Comparison of ENCODE assay signal across 23 cellular contexts in the genomic region with DNA sequence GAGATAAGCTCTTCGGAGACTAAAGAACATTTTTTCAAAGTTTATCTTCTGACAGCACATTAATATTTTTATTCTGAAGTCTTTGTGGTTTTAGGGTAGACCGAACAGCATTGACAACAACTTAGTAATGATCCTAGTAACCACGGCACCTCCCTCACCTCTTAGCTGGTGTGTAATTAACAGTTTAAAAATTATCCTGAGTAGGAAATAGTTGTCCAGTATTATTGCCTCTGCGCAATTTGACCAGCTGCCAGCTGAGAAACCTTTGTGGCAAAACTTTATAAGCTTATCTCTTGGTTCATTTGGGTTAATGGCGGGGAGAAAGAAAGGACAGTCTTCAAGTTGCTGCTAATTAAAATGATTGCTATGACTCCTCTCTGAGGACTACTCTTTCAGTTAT.
DNase-seq lines count a peak whose midpoint lies in the region; TF ChIP-seq lines count a peak whose summit lies in the region.
"Had no signal": no experiment of that assay in that cellular context is flagged by ENCODE, and none has a peak within 500 bp of the region (broad histone marks: within the 10 kb centered on the region; RNA-seq: fewer than 3 reads in every experiment).

No MANE protein-coding gene starts in this region.

- DNase-seq in NCI-H2107 treated with DMSO at 0.1 percent for 48 hours (lab: John Stamatoyannopoulos, UW; ENCODE audit: unreplicated experiment) (peak; percentile 56), NCI-H2107 (lab: John Stamatoyannopoulos, UW) (no peak), NCI-H2227 (lab: John Stamatoyannopoulos, UW; ENCODE audit: unreplicated experiment) (peak; percentile 4), fibroblast of pulmonary artery (ENCODE audit: low read depth) (peak; percentile 1), retinal pigment epithelial cell (ENCODE audit: low read depth) (peak; percentile 32), ovary (no peak), esophagus muscularis mucosa (ENCODE audit: extremely low spot score) (no peak)
- no peak for DNase-seq in stimulated activated CD4-positive, alpha-beta T cell treated with anti-CD3 and anti-CD28 coated beads, Interleukin-2, amount 100 ng/mL, for 24 hours
- DNase-seq: 8988T; activated CD4-positive, alpha-beta T cell treated with anti-CD3 and anti-CD28 coated beads for 48 hours; activated naive CD4-positive, alpha-beta T cell; activated T-cell treated with anti-CD3 and anti-CD28 coated beads, Interleukin-2, amount 50 U/mL, for 4 hours; COR-L47; DMS79 treated with DMSO at 0.1 percent for 48 hours; effector memory CD4-positive, alpha-beta T cell; gastrocnemius medialis; KBM-7; NCI-H2029; NCI-H524; RPMI8226; transverse colon had no signal

- H3K27me3 ChIP-seq in ovary (no peaks in the 10 kb centered on the region), esophagus muscularis mucosa (no peaks in the 10 kb centered on the region)
- H3K27me3 ChIP-seq: gastrocnemius medialis, neural progenitor cell, transverse colon had no signal

- TF ChIP-seq CTCF in fibroblast of pulmonary artery (IDR thresholded peaks at IDR 0.05; ENCODE audit: low read length, missing control alignments) (no peak), retinal pigment epithelial cell (conservative IDR thresholded peaks at IDR 0.05; ENCODE audit: low read depth, low read length) (no peak), ovary (IDR thresholded peaks at IDR 0.05) (no peak), esophagus muscularis mucosa (IDR thresholded peaks at IDR 0.05) (no peak)

- TF ChIP-seq EP300 in ovary (IDR thresholded peaks at IDR 0.05) (no peak), esophagus muscularis mucosa (IDR thresholded peaks at IDR 0.05) (no peak)

- H3K4me3 ChIP-seq in fibroblast of pulmonary artery (replicated peaks; ENCODE audit: low read depth, low read length) (no peak overlapping the region), retinal pigment epithelial cell (ENCODE audit: low read length) (no peak overlapping the region), ovary (no peak overlapping the region), esophagus muscularis mucosa (no peak overlapping the region)
- H3K4me3 ChIP-seq: gastrocnemius medialis, neural progenitor cell, prostate gland, transverse colon had no signal

- H3K9me3 ChIP-seq in ovary (no peaks in the 10 kb centered on the region), esophagus muscularis mucosa (no peaks in the 10 kb centered on the region)
- H3K9me3 ChIP-seq: gastrocnemius medialis, prostate gland, transverse colon had no signal

- H3K27ac ChIP-seq in ovary (no peak overlapping the region), esophagus muscularis mucosa (replicated peaks in 1 of 4) (no peak overlapping the region)
- H3K27ac ChIP-seq: gastrocnemius medialis, neural progenitor cell, prostate gland, transverse colon had no signal

- 36 to 49% (median 38%) methylated on average over 5 of the region's 5 CpGs for WGBS in ovary, 3 donors
- WGBS in esophagus muscularis mucosa = 63% methylated on average over 5 of the region's 5 CpGs

- intact Hi-C loops in ovary (cut with DNase I) (no loop called here), esophagus muscularis mucosa (cut with DNase I) (no loop called here)

- H3K36me3 ChIP-seq in ovary = no peaks in the 10 kb centered on the region
- H3K36me3 ChIP-seq in esophagus muscularis mucosa = no peaks in the 10 kb centered on the region
- H3K36me3 ChIP-seq: gastrocnemius medialis, neural progenitor cell, prostate gland, transverse colon had no signal

- H3K4me1 ChIP-seq in ovary (ENCODE audit: insufficient read depth) (no peaks in the 10 kb centered on the region), esophagus muscularis mucosa (no peaks in the 10 kb centered on the region)
- H3K4me1 ChIP-seq: gastrocnemius medialis, neural progenitor cell, prostate gland, transverse colon had no signal

- TF ChIP-seq POLR2A in ovary (IDR thresholded peaks at IDR 0.05) (no peak), esophagus muscularis mucosa (IDR thresholded peaks at IDR 0.05; ENCODE audit: low read depth) (no peak)

Comparison
In these comparisons a context has a peak if more than half of its experiments do, and no peak if none do; other contexts are left out.
1. DNase-seq: peak in NCI-H2107 treated with DMSO at 0.1 percent for 48 hours (single experiment), NCI-H2227 (single experiment), fibroblast of pulmonary artery (single experiment) and retinal pigment epithelial cell (single experiment); none in NCI-H2107 (single experiment), ovary (0 of 5), esophagus muscularis mucosa (single experiment) and stimulated activated CD4-positive, alpha-beta T cell treated with anti-CD3 and anti-CD28 coated beads, Interleukin-2, amount 100 ng/mL, for 24 hours (0 of 2).